ENCODE assay signal across 23 cellular contexts in genomic region chr13:66530158-66530557, GRCh38.
"Had no signal": no experiment of that assay in that cellular context is flagged by ENCODE, and none has a peak within 500 bp of the region (broad histone marks: within the 10 kb centered on the region; RNA-seq: fewer than 3 reads in every experiment).

No MANE protein-coding gene starts in this region.

- H3K27ac Mint-ChIP-seq: natural killer cell treated with Interleukin-12 subunit alpha and Interleukin-12 subunit beta and Interleukin-15 and Interleukin-18, amount 100 ng/mL, for 72 hours; stimulated activated naive B cell treated with anti-CD40 and anti-IgM and Interleukin-4, amounts not matched to agents 10 μg/mL and 1 μg/mL and 100 μg/mL, for 72 hours; stimulated activated naive CD8-positive, alpha-beta T cell treated with anti-CD3 and anti-CD28 coated beads, Interleukin-15, amount 100 ng/mL, for 72 hours had no signal

- H3K27me3 Mint-ChIP-seq: natural killer cell treated with Interleukin-12 subunit alpha and Interleukin-12 subunit beta and Interleukin-15 and Interleukin-18, amount 100 ng/mL, for 72 hours; stimulated activated naive CD8-positive, alpha-beta T cell treated with anti-CD3 and anti-CD28 coated beads, Interleukin-15, amount 100 ng/mL, for 72 hours had no signal

- H3K27me3 ChIP-seq: hepatocyte, neutrophil, sigmoid colon, testis, tibial nerve, upper lobe of right lung, vagina had no signal

- H3K9me3 Mint-ChIP-seq: stimulated activated naive B cell treated with anti-CD40 and anti-IgM and Interleukin-4, amounts not matched to agents 10 μg/mL and 1 μg/mL and 100 μg/mL, for 72 hours; stimulated activated naive CD8-positive, alpha-beta T cell treated with anti-CD3 and anti-CD28 coated beads, Interleukin-15, amount 100 ng/mL, for 72 hours had no signal

- H3K36me3 Mint-ChIP-seq: natural killer cell treated with Interleukin-12 subunit alpha and Interleukin-12 subunit beta and Interleukin-15 and Interleukin-18, amount 100 ng/mL, for 72 hours; stimulated activated naive B cell treated with anti-CD40 and anti-IgM and Interleukin-4, amounts not matched to agents 10 μg/mL and 1 μg/mL and 100 μg/mL, for 72 hours had no signal

- H3K4me2 ChIP-seq: hepatocyte had no signal

- H3K4me3 ChIP-seq: hepatocyte, lung, psoas muscle, sigmoid colon, skin epidermis, testis, tibial nerve, upper lobe of right lung, vagina had no signal

- H3K4me3 Mint-ChIP-seq: natural killer cell treated with Interleukin-12 subunit alpha and Interleukin-12 subunit beta and Interleukin-15 and Interleukin-18, amount 100 ng/mL, for 72 hours; stimulated activated naive B cell treated with anti-CD40 and anti-IgM and Interleukin-4, amounts not matched to agents 10 μg/mL and 1 μg/mL and 100 μg/mL, for 72 hours; stimulated activated naive CD8-positive, alpha-beta T cell treated with anti-CD3 and anti-CD28 coated beads, Interleukin-15, amount 100 ng/mL, for 72 hours had no signal

- H3K36me3 ChIP-seq: neutrophil, sigmoid colon, tibial nerve, upper lobe of right lung, vagina had no signal

- H3K9me3 ChIP-seq: neutrophil, psoas muscle, sigmoid colon, testis, tibial nerve, upper lobe of right lung, vagina had no signal

- H3K79me2 ChIP-seq: hepatocyte had no signal

- H3K4me1 Mint-ChIP-seq: stimulated activated naive CD8-positive, alpha-beta T cell treated with anti-CD3 and anti-CD28 coated beads, Interleukin-15, amount 100 ng/mL, for 72 hours had no signal

- H3K4me1 ChIP-seq: psoas muscle, sigmoid colon, testis, tibial nerve, upper lobe of right lung, vagina had no signal

- DNase-seq: effector CD4-positive, alpha-beta T cell; foreskin melanocyte; head of caudate nucleus; left colon; left ventricle myocardium superior; mesenchymal stem cell; midbrain; psoas muscle; retina; sigmoid colon; stimulated activated CD4-positive, alpha-beta T cell treated with anti-CD3 and anti-CD28 coated beads, Interleukin-2, amount 100 ng/mL, for 24 hours; stimulated activated CD4-positive, alpha-beta T cell treated with anti-CD3 and anti-CD28 coated beads, Interleukin-4, amount 100 ng/mL, for 4 hours; stimulated activated naive B cell treated with anti-CD40 and anti-IgM and Interleukin-4, amounts not matched to agents 10 μg/mL and 1 μg/mL and 100 μg/mL, for 72 hours; stimulated activated naive CD8-positive, alpha-beta T cell treated with anti-CD3 and anti-CD28 coated beads, Interleukin-15, amount 100 ng/mL, for 72 hours; testis; upper lobe of right lung had no signal

- H3K27ac ChIP-seq: hepatocyte, neutrophil, psoas muscle, sigmoid colon, skin epidermis, testis, tibial nerve, upper lobe of right lung, vagina had no signal

- ATAC-seq: left colon; left ventricle myocardium superior; natural killer cell treated with Interleukin-12 subunit alpha and Interleukin-12 subunit beta and Interleukin-15 and Interleukin-18, amount 100 ng/mL, for 72 hours; psoas muscle; stimulated activated naive B cell treated with anti-CD40 and anti-IgM and Interleukin-4, amounts not matched to agents 10 μg/mL and 1 μg/mL and 100 μg/mL, for 72 hours; stimulated activated naive CD8-positive, alpha-beta T cell treated with anti-CD3 and anti-CD28 coated beads, Interleukin-15, amount 100 ng/mL, for 72 hours; upper lobe of right lung had no signal

- H2AFZ ChIP-seq: hepatocyte had no signal
